ENCODE assay signal across 8 cellular contexts in genomic region chr7:98168181-98168903, GRCh38. TPM values are rescaled to one million over a fixed set of nuclear protein-coding genes. Genes with fewer than 3 reads are reported as not detected.
DNase-seq lines count a peak whose midpoint lies in the region; ATAC-seq, FAIRE-seq and TF ChIP-seq lines count a peak whose summit lies in the region.

No MANE protein-coding gene starts in this region.

- peaks cover 3% of the 10 kb centered on the region for H3K27me3 Mint-ChIP-seq in GM23338 (ENCODE audit: insufficient read depth, low read depth, poor library complexity)

- H3K36me3 ChIP-seq in GM23338 (ENCODE audit: insufficient read depth) (no peaks in the 10 kb centered on the region), keratinocyte (ENCODE audit: control insufficient read depth in 2 of 2, extremely low read depth in 1 of 2, insufficient read depth in 2 of 2, low read length in 2 of 2) (peaks cover 0 to 5% of the 10 kb centered on the region in 2 experiments)

- ATAC-seq in GM23338: peak; percentile 80
- ATAC-seq in GM21390 (IDR thresholded peaks at IDR 0.05; ENCODE audit: unreplicated experiment): no peak

- DNase-seq in DMS79 (lab: John Stamatoyannopoulos, UW): peak; percentile 39
- peak; percentile 87 for DNase-seq in GM23338 (ENCODE audit: low spot score)
- peak; percentile 44 for DNase-seq in NCI-H1694 (lab: John Stamatoyannopoulos, UW)
- peak; percentile 66 to 73 for DNase-seq in cardiac fibroblast (ENCODE audit: low read depth in 2 of 2)
- DNase-seq in keratinocyte (ENCODE audit: low read depth, low spot score): peak; percentile 46
- peak; percentile 44 to 56 for DNase-seq in stimulated activated CD4-positive, alpha-beta T cell treated with anti-CD3 and anti-CD28 coated beads, Interleukin-2, amount 100 ng/mL, for 48 hours

- dilution Hi-C loops in keratinocyte (cut with MboI; ENCODE audit: extremely low pct_ligation_motif_present, low sequenced_read_pairs): no loop called here

- peaks cover 22% of the 10 kb centered on the region; the same call in 2 of the 3 replicates for H3K4me1 Mint-ChIP-seq in GM23338

- H3K79me2 ChIP-seq in GM23338 (replicated peaks; ENCODE audit: insufficient read depth): peaks cover 12% of the 10 kb centered on the region; the same call in 1 of the 2 replicates
- H3K79me2 ChIP-seq in keratinocyte (ENCODE audit: control insufficient read depth, insufficient read depth, low read length): peaks cover 11% of the 10 kb centered on the region

- H3K9me3 Mint-ChIP-seq in GM23338: no peaks in the 10 kb centered on the region

- TF ChIP-seq CTCF in GM23338 (conservative IDR thresholded peaks at IDR 0.05; ENCODE audit: low read depth in 2 of 2) (peak; percentile 80 to 83), WI38 (IDR thresholded peaks at IDR 0.05; ENCODE audit: low read depth, low read length) (peak; percentile 70), cardiac fibroblast (IDR thresholded peaks at IDR 0.05; ENCODE audit: low read depth, low read length) (peak; percentile 75), keratinocyte (optimal IDR thresholded peaks at IDR 0.05 in 1 of 3, IDR thresholded peaks at IDR 0.05 in 1 of 3, conservative IDR thresholded peaks at IDR 0.05 in 1 of 3; ENCODE audit: extremely low read depth in 1 of 3, insufficient read depth in 2 of 3, low read length in 3 of 3) (peak; percentile 67 to 76 (median 72))

- H3K27ac Mint-ChIP-seq in GM23338: no peak overlapping the region

- no peaks in the 10 kb centered on the region for H3K9me3 ChIP-seq in keratinocyte (ENCODE audit: control insufficient read depth, low read depth, low read length)

- H3K9ac ChIP-seq in keratinocyte (ENCODE audit: control insufficient read depth, extremely low read depth, insufficient read depth, low read length): no peak overlapping the region

- no peaks in the 10 kb centered on the region for H3K9me1 ChIP-seq in keratinocyte (ENCODE audit: control insufficient read depth, extremely low read depth, insufficient read depth, low read length)

- H3K4me2 ChIP-seq in GM23338 (no peak overlapping the region), keratinocyte (ENCODE audit: control insufficient read depth, extremely low read depth, insufficient read depth, low read depth, low read length) (no peak overlapping the region)

- FAIRE-seq in keratinocyte (lab: Jason Lieb, UNC): peak; percentile 74

- peaks cover 12% of the 10 kb centered on the region; the same call in 2 of the 3 replicates for H3K36me3 Mint-ChIP-seq in GM23338 (ENCODE audit: low read depth)

- no peak overlapping the region for H3K27ac ChIP-seq in GM23338 (ENCODE audit: low read depth)
- no peak overlapping the region for H3K27ac ChIP-seq in keratinocyte (ENCODE audit: control insufficient read depth, insufficient read depth, low read length)

- H3K9me2 ChIP-seq in GM23338 (ENCODE audit: insufficient read depth): no peaks in the 10 kb centered on the region

- H3K4me1 ChIP-seq in GM23338 (ENCODE audit: insufficient read depth) (peaks cover 5% of the 10 kb centered on the region), keratinocyte (ENCODE audit: control insufficient read depth, extremely low read depth, insufficient read depth, low read length) (peaks cover 24% of the 10 kb centered on the region)

- H2AFZ ChIP-seq in GM23338 (no peak overlapping the region), keratinocyte (ENCODE audit: control insufficient read depth, low read length) (no peak overlapping the region)

- H3K27me3 ChIP-seq in GM23338 (ENCODE audit: insufficient read depth): no peaks in the 10 kb centered on the region
- H3K27me3 ChIP-seq in keratinocyte (ENCODE audit: control insufficient read depth, extremely low read depth, insufficient read depth, low read length): no peaks in the 10 kb centered on the region

- H3K4me3 ChIP-seq in GM23338 (no peak overlapping the region), WI38 (ENCODE audit: low read depth, low read length) (no peak overlapping the region), cardiac fibroblast (replicated peaks in 1 of 2; ENCODE audit: low read depth in 2 of 2, low read length in 2 of 2) (no peak overlapping the region), keratinocyte (ENCODE audit: control insufficient read depth in 2 of 3, extremely low read depth in 1 of 3, insufficient read depth in 2 of 3, low read depth in 1 of 3, low read length in 3 of 3) (no peak overlapping the region)

- no peak overlapping the region; the same call in 2 of the 3 replicates for H3K4me3 Mint-ChIP-seq in GM23338

- 0 out of 2 replicates have a peak, but pooled peaks cover 2% of the 10 kb centered on the region for H3F3A ChIP-seq in GM23338 (replicated peaks; ENCODE audit: low read depth)

- H4K20me1 ChIP-seq in GM23338 (replicated peaks; ENCODE audit: insufficient read depth) (peaks cover 13% of the 10 kb centered on the region; the same call in 1 of the 2 replicates), keratinocyte (ENCODE audit: control insufficient read depth, extremely low read depth, insufficient read depth, low read length) (no peaks in the 10 kb centered on the region)

TF ChIP-seq in GM23338, 12 proteins besides CTCF, POLR2A, EP300 and RAD21 (continues in another document):
- no peak for TF ChIP-seq STAT1 (IDR thresholded peaks at IDR 0.05; ENCODE audit: unreplicated experiment)
- no peak for TF ChIP-seq EZH2phosphoT487 (IDR thresholded peaks at IDR 0.05; ENCODE audit: unreplicated experiment)
- TF ChIP-seq ZNF114 (CRISPR knock-in tag; IDR thresholded peaks at IDR 0.05): no peak
- TF ChIP-seq, protein P1, sequence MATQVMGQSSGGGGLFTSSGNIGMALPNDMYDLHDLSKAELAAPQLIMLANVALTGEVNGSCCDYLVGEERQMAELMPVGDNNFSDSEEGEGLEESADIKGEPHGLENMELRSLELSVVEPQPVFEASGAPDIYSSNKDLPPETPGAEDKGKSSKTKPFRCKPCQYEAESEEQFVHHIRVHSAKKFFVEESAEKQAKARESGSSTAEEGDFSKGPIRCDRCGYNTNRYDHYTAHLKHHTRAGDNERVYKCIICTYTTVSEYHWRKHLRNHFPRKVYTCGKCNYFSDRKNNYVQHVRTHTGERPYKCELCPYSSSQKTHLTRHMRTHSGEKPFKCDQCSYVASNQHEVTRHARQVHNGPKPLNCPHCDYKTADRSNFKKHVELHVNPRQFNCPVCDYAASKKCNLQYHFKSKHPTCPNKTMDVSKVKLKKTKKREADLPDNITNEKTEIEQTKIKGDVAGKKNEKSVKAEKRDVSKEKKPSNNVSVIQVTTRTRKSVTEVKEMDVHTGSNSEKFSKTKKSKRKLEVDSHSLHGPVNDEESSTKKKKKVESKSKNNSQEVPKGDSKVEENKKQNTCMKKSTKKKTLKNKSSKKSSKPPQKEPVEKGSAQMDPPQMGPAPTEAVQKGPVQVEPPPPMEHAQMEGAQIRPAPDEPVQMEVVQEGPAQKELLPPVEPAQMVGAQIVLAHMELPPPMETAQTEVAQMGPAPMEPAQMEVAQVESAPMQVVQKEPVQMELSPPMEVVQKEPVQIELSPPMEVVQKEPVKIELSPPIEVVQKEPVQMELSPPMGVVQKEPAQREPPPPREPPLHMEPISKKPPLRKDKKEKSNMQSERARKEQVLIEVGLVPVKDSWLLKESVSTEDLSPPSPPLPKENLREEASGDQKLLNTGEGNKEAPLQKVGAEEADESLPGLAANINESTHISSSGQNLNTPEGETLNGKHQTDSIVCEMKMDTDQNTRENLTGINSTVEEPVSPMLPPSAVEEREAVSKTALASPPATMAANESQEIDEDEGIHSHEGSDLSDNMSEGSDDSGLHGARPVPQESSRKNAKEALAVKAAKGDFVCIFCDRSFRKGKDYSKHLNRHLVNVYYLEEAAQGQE (IDR thresholded peaks at IDR 0.05; ENCODE audit: unreplicated experiment): no peak
- TF ChIP-seq, protein P2, sequence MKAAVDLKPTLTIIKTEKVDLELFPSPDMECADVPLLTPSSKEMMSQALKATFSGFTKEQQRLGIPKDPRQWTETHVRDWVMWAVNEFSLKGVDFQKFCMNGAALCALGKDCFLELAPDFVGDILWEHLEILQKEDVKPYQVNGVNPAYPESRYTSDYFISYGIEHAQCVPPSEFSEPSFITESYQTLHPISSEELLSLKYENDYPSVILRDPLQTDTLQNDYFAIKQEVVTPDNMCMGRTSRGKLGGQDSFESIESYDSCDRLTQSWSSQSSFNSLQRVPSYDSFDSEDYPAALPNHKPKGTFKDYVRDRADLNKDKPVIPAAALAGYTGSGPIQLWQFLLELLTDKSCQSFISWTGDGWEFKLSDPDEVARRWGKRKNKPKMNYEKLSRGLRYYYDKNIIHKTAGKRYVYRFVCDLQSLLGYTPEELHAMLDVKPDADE (IDR thresholded peaks at IDR 0.05): no peak

RNA-seq across cellular contexts. Expression of gene BHLHA15, which starts 42.9 kb away (rescaled TPM):
- 8.3 and 10.9 TPM in 2 replicates for total RNA-seq in GM23338 (2014; rRNA removed; shearing (Covaris generic))
- polyA plus RNA-seq in GM23338 (2016; fragmentation: Nextera tagmentation; extraction: Ambion mirVana) (0.99 and 1.4 TPM in 2 replicates), keratinocyte (not detected in 3 replicates)
- not detected for polyA plus RNA-seq in keratinocyte (2011; ENCODE audit: low read depth)
- not detected in 2 replicates for polyA plus RNA-seq in keratinocyte (2011; cell fraction: cytosol; rRNA removed)
- not detected in 2 replicates for polyA plus RNA-seq in keratinocyte (2011; cell fraction: nucleus; rRNA removed)
- 0.17 TPM in 1 of 2 replicates, not detected in the other for polyA plus RNA-seq in keratinocyte (2012; ENCODE audit: low replicate concordance)
- not detected in 3 replicates for polyA minus RNA-seq in keratinocyte
- polyA minus RNA-seq in keratinocyte (2011; cell fraction: cytosol; rRNA and poly(A)+ RNA removed): not detected
- polyA minus RNA-seq in keratinocyte (2011; cell fraction: nucleus; rRNA and poly(A)+ RNA removed): not detected in 2 replicates
